9 cellular contexts compared by ENCODE assay signal in genomic region chr17:2094891-2095535, GRCh38. TPM values are rescaled to one million over a fixed set of nuclear protein-coding genes. Genes with fewer than 3 reads are reported as not detected.
DNase-seq lines count a peak whose midpoint lies in the region; ATAC-seq and TF ChIP-seq lines count a peak whose summit lies in the region.
"Had no signal": no experiment of that assay in that cellular context is flagged by ENCODE, and none has a peak within 500 bp of the region (broad histone marks: within the 10 kb centered on the region; RNA-seq: fewer than 3 reads in every experiment).

No MANE protein-coding gene starts in this region.

- intact Hi-C loops in ascending aorta (cut with DNase I): loop anchor here (1.0 to 5.0 kb wide), 3 partner anchors 38 to 188 kb away; partner anchors contain the start of gene HIC1
- intact Hi-C loops in tibial artery (cut with DNase I; ENCODE audit: low total_unique reads): no loop called here

- H3K27me3 ChIP-seq in ascending aorta (no peaks in the 10 kb centered on the region), iPS-20b (ENCODE audit: insufficient read depth, low read length) (no peaks in the 10 kb centered on the region), tibial artery (no peaks in the 10 kb centered on the region)

- H3K4me3 ChIP-seq in ascending aorta (no peak overlapping the region), iPS-20b (ENCODE audit: low read length) (no peak overlapping the region), tibial artery (no peak overlapping the region)
- H3K4me3 ChIP-seq: skin epidermis had no signal

- H3K9ac ChIP-seq in iPS-20b (ENCODE audit: low read depth, low read length): peak overlapping the region; percentile 52; the same call in 1 of the 2 replicates

- DNase-seq in NCI-H2081 (lab: John Stamatoyannopoulos, UW) (peak; percentile 60 to 82), NCI-H2081 treated with DMSO at 0.1 percent for 48 hours (lab: John Stamatoyannopoulos, UW) (no peak), ascending aorta (ENCODE audit: low spot score in 2 of 2) (peak in 1 of 2 donors; percentile 83), tibial artery (peak; percentile 59 to 86), activated gamma-delta T cell treated with Interleukin-2 at 50 U/mL for 16 hours (no peak)

- no peak for ATAC-seq in GM21619 (IDR thresholded peaks at IDR 0.05; ENCODE audit: unreplicated experiment)
- ATAC-seq in GM21576 (IDR thresholded peaks at IDR 0.05; ENCODE audit: unreplicated experiment): no peak

- H3K9me3 ChIP-seq in ascending aorta (no peaks in the 10 kb centered on the region), iPS-20b (ENCODE audit: insufficient read depth, low read depth, low read length) (no peaks in the 10 kb centered on the region), tibial artery (no peaks in the 10 kb centered on the region)

- peak overlapping the region; percentile 38 to 44 for H3K27ac ChIP-seq in ascending aorta
- H3K27ac ChIP-seq in iPS-20b (ENCODE audit: low read length): no peak overlapping the region
- H3K27ac ChIP-seq in tibial artery: peak overlapping the region in 1 of 2 donors; percentile 15

- H3K4me1 ChIP-seq in ascending aorta: peaks cover 0 to 16% of the 10 kb centered on the region in 2 donors
- peaks cover 13% of the 10 kb centered on the region for H3K4me1 ChIP-seq in iPS-20b (ENCODE audit: insufficient read depth, low read length)
- peaks cover 0 to 27% (median 17%) of the 10 kb centered on the region in 4 donors for H3K4me1 ChIP-seq in tibial artery

- peak; percentile 74 to 91 (median 88) for TF ChIP-seq CTCF in ascending aorta (IDR thresholded peaks at IDR 0.05)
- peak; percentile 71 to 85 for TF ChIP-seq CTCF in tibial artery (IDR thresholded peaks at IDR 0.05)

- H3K36me3 ChIP-seq in ascending aorta: no peaks in the 10 kb centered on the region
- H3K36me3 ChIP-seq in iPS-20b (ENCODE audit: insufficient read depth, low read depth, low read length): no peaks in the 10 kb centered on the region
- H3K36me3 ChIP-seq in tibial artery: no peaks in the 10 kb centered on the region

RNA-seq across cellular contexts. Expression of gene HIC1, which starts 40.1 kb away (rescaled TPM):
- 131 TPM for total RNA-seq in ascending aorta

RNA-seq across cellular contexts. Expression of gene OVCA2, which starts 53.2 kb away (rescaled TPM):
- 71.3 TPM for total RNA-seq in ascending aorta

Comparison
In these comparisons a context has a peak if more than half of its experiments do, and no peak if none do; other contexts are left out.
1. DNase-seq: peak in NCI-H2081 (2 of 2) and tibial artery (2 of 2); none in NCI-H2081 treated with DMSO at 0.1 percent for 48 hours (single experiment) and activated gamma-delta T cell treated with Interleukin-2 at 50 U/mL for 16 hours (single experiment).